Comparison of ENCODE assay signal across 18 cellular contexts in genomic region chr5:142863856-142864255, GRCh38.
DNase-seq lines count a peak whose midpoint lies in the region; ATAC-seq and TF ChIP-seq lines count a peak whose summit lies in the region.
"Had no signal": no experiment of that assay in that cellular context is flagged by ENCODE, and none has a peak within 500 bp of the region (broad histone marks: within the 10 kb centered on the region; RNA-seq: fewer than 3 reads in every experiment).

No MANE protein-coding gene starts in this region.

- no TSS peak for BruUV-seq in Calu3 (replicated peaks; lab: Mats Ljungman, UMichigan)

- H3K9me3 Mint-ChIP-seq in CD4-positive, alpha-beta memory T cell: no peaks in the 10 kb centered on the region
- H3K9me3 Mint-ChIP-seq in Calu3 (ENCODE audit: low read depth, unreplicated experiment): no peaks in the 10 kb centered on the region
- no peaks in the 10 kb centered on the region for H3K9me3 Mint-ChIP-seq in activated naive CD8-positive, alpha-beta T cell treated with anti-CD3 and anti-CD28 coated beads for 36 hours

- H3K36me3 Mint-ChIP-seq in CD4-positive, alpha-beta memory T cell: no peaks in the 10 kb centered on the region
- peaks cover 30% of the 10 kb centered on the region for H3K36me3 Mint-ChIP-seq in Calu3 (ENCODE audit: insufficient read depth, unreplicated experiment)
- no peaks in the 10 kb centered on the region for H3K36me3 Mint-ChIP-seq in activated naive CD8-positive, alpha-beta T cell treated with anti-CD3 and anti-CD28 coated beads for 36 hours
- H3K36me3 Mint-ChIP-seq: activated CD8-positive, alpha-beta memory T cell treated with anti-CD3 and anti-CD28 coated beads, Interleukin-2, amount 10 ng/mL, durations not matched to agents 7 days and 5 days had no signal

- POLR2A ChIA-PET in CD4-positive, alpha-beta memory T cell (lab: Charles Lee; ENCODE audit: partially characterized antibody): interaction anchor here (1.0 kb wide), 1 partner anchor 94 kb away, joined by 3 read pairs; the partner anchor contains the start of gene ARHGAP26

- H3K27me3 ChIP-seq in CD4-positive, alpha-beta memory T cell (ENCODE audit: insufficient read depth, low read length): no peaks in the 10 kb centered on the region
- no peaks in the 10 kb centered on the region for H3K27me3 ChIP-seq in uterus
- H3K27me3 ChIP-seq: BLaER1 treated with 17β-estradiol and CSF1 and Interleukin-3, amounts not matched to agents 10 nM and 100 nM had no signal

- H3K27ac ChIP-seq in CD4-positive, alpha-beta memory T cell (ENCODE audit: low read depth, low read length): no peak overlapping the region
- H3K27ac ChIP-seq in uterus: no peak overlapping the region
- H3K27ac ChIP-seq: BLaER1 treated with 17β-estradiol and CSF1 and Interleukin-3, amounts not matched to agents 10 nM and 100 nM; parathyroid adenoma had no signal

- peak overlapping the region in 3 of 8 donors; percentile 5 to 22 (median 9) for H3K4me3 Mint-ChIP-seq in CD4-positive, alpha-beta memory T cell
- peak overlapping the region; percentile 46 for H3K4me3 Mint-ChIP-seq in Calu3 (ENCODE audit: low read depth, unreplicated experiment)
- no peak overlapping the region for H3K4me3 Mint-ChIP-seq in activated naive CD8-positive, alpha-beta T cell treated with anti-CD3 and anti-CD28 coated beads for 36 hours
- H3K4me3 Mint-ChIP-seq: activated CD8-positive, alpha-beta memory T cell treated with anti-CD3 and anti-CD28 coated beads, Interleukin-2, amount 10 ng/mL, durations not matched to agents 7 days and 5 days had no signal

- no peak for DNase-seq in CD4-positive, alpha-beta memory T cell
- DNase-seq in Calu3 (peak; percentile 44), iPS-NIHi7 (ENCODE audit: extremely low spot score) (peak; percentile 68), NCI-H526 treated with DMSO at 0.1 percent for 48 hours (lab: John Stamatoyannopoulos, UW) (no peak), uterus (no peak)
- no peak for DNase-seq in activated naive CD8-positive, alpha-beta T cell treated with anti-CD3 and anti-CD28 coated beads for 36 hours
- DNase-seq in NK-92 treated with Interleukin-12 subunit alpha and Interleukin-12 subunit beta, amount 100 ng/mL, for 24 hours (lab: John Stamatoyannopoulos, UW): no peak
- DNase-seq: activated CD8-positive, alpha-beta memory T cell treated with anti-CD3 and anti-CD28 coated beads, Interleukin-2, amount 10 ng/mL, durations not matched to agents 7 days and 5 days; activated naive CD4-positive, alpha-beta T cell treated with anti-CD3 and anti-CD28 coated beads, Interleukin-2, amount 50 U/mL, for 16 hours; cerebellar nuclear complex; Karpas-422; kidney glomerular epithelial cell; mucosa of descending colon; NCI-H446 treated with DMSO at 0.1 percent for 48 hours had no signal

- no peaks in the 10 kb centered on the region for H3K9me3 ChIP-seq in CD4-positive, alpha-beta memory T cell (ENCODE audit: control insufficient read depth in 1 of 2, low read length in 2 of 2)
- H3K9me3 ChIP-seq in uterus: no peaks in the 10 kb centered on the region
- H3K9me3 ChIP-seq: BLaER1 treated with 17β-estradiol and CSF1 and Interleukin-3, amounts not matched to agents 10 nM and 100 nM; mucosa of descending colon had no signal

- CTCF ChIA-PET in CD4-positive, alpha-beta memory T cell (lab: Charles Lee; ENCODE audit: partially characterized antibody): interaction anchor here (0.9 to 3.7 kb wide), 4 partner anchors 10 to 151 kb away, joined by 3 to 42 read pairs (median 9); no protein-coding TSS in a partner anchor
- CTCF ChIA-PET in Calu3 (lab: Charles Lee): interaction anchor here (0.7 to 3.1 kb wide), 6 partner anchors 11 to 93 kb away, joined by 3 to 13 read pairs (median 4); partner anchors contain the start of gene ARHGAP26

- H3K27me3 Mint-ChIP-seq in CD4-positive, alpha-beta memory T cell: no peaks in the 10 kb centered on the region
- no peaks in the 10 kb centered on the region for H3K27me3 Mint-ChIP-seq in Calu3 (ENCODE audit: unreplicated experiment)
- H3K27me3 Mint-ChIP-seq in activated naive CD8-positive, alpha-beta T cell treated with anti-CD3 and anti-CD28 coated beads for 36 hours: no peaks in the 10 kb centered on the region
- H3K27me3 Mint-ChIP-seq: activated CD8-positive, alpha-beta memory T cell treated with anti-CD3 and anti-CD28 coated beads, Interleukin-2, amount 10 ng/mL, durations not matched to agents 7 days and 5 days had no signal

- peaks cover 6% of the 10 kb centered on the region for H3K4me1 ChIP-seq in CD4-positive, alpha-beta memory T cell (ENCODE audit: insufficient read depth, low read length)
- H3K4me1 ChIP-seq in uterus: no peaks in the 10 kb centered on the region

- H3K4me3 ChIP-seq in CD4-positive, alpha-beta memory T cell (ENCODE audit: low read length in 2 of 2): no peak overlapping the region
- no peak overlapping the region for H3K4me3 ChIP-seq in uterus
- H3K4me3 ChIP-seq: BLaER1 treated with 17β-estradiol and CSF1 and Interleukin-3, amounts not matched to agents 10 nM and 100 nM; mucosa of descending colon had no signal

- intact Hi-C loops in CD4-positive, alpha-beta memory T cell (cut with micrococcal nuclease): no loop called here
- intact Hi-C loops in Calu3 (cut with micrococcal nuclease; ENCODE audit: unreplicated experiment) (loop anchor here (2.0 kb wide), 1 partner anchor 23 kb away; no protein-coding TSS in a partner anchor), uterus (cut with DNase I; ENCODE audit: low total_unique reads) (loop anchor here (10.0 kb wide), 1 partner anchor 89 kb away; the partner anchor contains the start of gene ARHGAP26)

- TF ChIP-seq POLR2A in uterus (IDR thresholded peaks at IDR 0.05): no peak

- peaks cover 16 to 46% (median 29%) of the 10 kb centered on the region in 4 donors for H3K4me1 Mint-ChIP-seq in CD4-positive, alpha-beta memory T cell
- H3K4me1 Mint-ChIP-seq in Calu3 (ENCODE audit: low read depth, unreplicated experiment): peaks cover 94% of the 10 kb centered on the region
- H3K4me1 Mint-ChIP-seq in activated naive CD8-positive, alpha-beta T cell treated with anti-CD3 and anti-CD28 coated beads for 36 hours: peaks cover 33% of the 10 kb centered on the region

- peak overlapping the region; percentile 19 to 82 (median 72) for H3K27ac Mint-ChIP-seq in CD4-positive, alpha-beta memory T cell
- H3K27ac Mint-ChIP-seq in Calu3 (ENCODE audit: unreplicated experiment): peak overlapping the region; percentile 67
- peak overlapping the region; percentile 75 for H3K27ac Mint-ChIP-seq in activated naive CD8-positive, alpha-beta T cell treated with anti-CD3 and anti-CD28 coated beads for 36 hours
- H3K27ac Mint-ChIP-seq: activated CD8-positive, alpha-beta memory T cell treated with anti-CD3 and anti-CD28 coated beads, Interleukin-2, amount 10 ng/mL, durations not matched to agents 7 days and 5 days had no signal

- ATAC-seq in HG03354 (IDR thresholded peaks at IDR 0.05; ENCODE audit: poor library complexity, severe bottlenecking, unreplicated experiment): no peak
- ATAC-seq: activated CD8-positive, alpha-beta memory T cell treated with anti-CD3 and anti-CD28 coated beads, Interleukin-2, amount 10 ng/mL, durations not matched to agents 7 days and 5 days; SK-N-SH treated with all-trans-retinoic acid at 6 μM for 48 hours had no signal

- H3K36me3 ChIP-seq in CD4-positive, alpha-beta memory T cell (ENCODE audit: insufficient read depth, low read length): no peaks in the 10 kb centered on the region
- H3K36me3 ChIP-seq in uterus: no peaks in the 10 kb centered on the region

- TF ChIP-seq CTCF in Calu3 (IDR thresholded peaks at IDR 0.05; ENCODE audit: unreplicated experiment) (no peak), uterus (IDR thresholded peaks at IDR 0.05) (no peak)

Comparison
In these comparisons a context has a peak if more than half of its experiments do, and no peak if none do; other contexts are left out.
1. DNase-seq: peak in Calu3 (single experiment) and iPS-NIHi7 (single experiment); none in CD4-positive, alpha-beta memory T cell (0 of 5), activated naive CD8-positive, alpha-beta T cell treated with anti-CD3 and anti-CD28 coated beads for 36 hours (single experiment), NK-92 treated with Interleukin-12 subunit alpha and Interleukin-12 subunit beta, amount 100 ng/mL, for 24 hours (single experiment), NCI-H526 treated with DMSO at 0.1 percent for 48 hours (single experiment) and uterus (0 of 2).
2. Peak in every context shown above with its lines, with median percentiles within 50 percentile points of each other: H3K27ac Mint-ChIP-seq.